Comparison of ENCODE assay signal across 25 cellular contexts in genomic region chrX:30027636-30028035, GRCh38.
"Had no signal": no experiment of that assay in that cellular context is flagged by ENCODE, and none has a peak within 500 bp of the region (broad histone marks: within the 10 kb centered on the region; RNA-seq: fewer than 3 reads in every experiment).

No MANE protein-coding gene starts in this region.

- H3K9me3 ChIP-seq: neutrophil, ovary, thoracic aorta, vagina had no signal

- H3K36me3 ChIP-seq: neutrophil, ovary, thoracic aorta, vagina had no signal

- H3K4me1 ChIP-seq: vagina had no signal

- H3K4me3 Mint-ChIP-seq: activated naive CD8-positive, alpha-beta T cell; memory B cell; natural killer cell; stimulated activated effector memory CD8-positive, alpha-beta T cell treated with anti-CD3 and anti-CD28 coated beads, Interleukin-12 subunit alpha, Interleukin-12 subunit beta, amount 100 ng/mL, for 72 hours; stimulated activated naive CD8-positive, alpha-beta T cell treated with anti-CD3 and anti-CD28 coated beads, Interleukin-15, Interleukin-2, amounts not matched to agents 100 ng/mL and 50 ng/mL, for 24 hours; type B pancreatic cell had no signal

- H3K9me3 Mint-ChIP-seq: natural killer cell had no signal

- H3K4me3 ChIP-seq: ovary, skin epidermis, thoracic aorta, vagina had no signal

- H3K27me3 ChIP-seq: neutrophil, ovary, vagina had no signal

- H3K4me1 Mint-ChIP-seq: memory B cell; natural killer cell; stimulated activated effector memory CD8-positive, alpha-beta T cell treated with anti-CD3 and anti-CD28 coated beads, Interleukin-12 subunit alpha, Interleukin-12 subunit beta, amount 100 ng/mL, for 72 hours had no signal

- H3K36me3 Mint-ChIP-seq: activated naive CD8-positive, alpha-beta T cell; memory B cell; natural killer cell; stimulated activated effector memory CD8-positive, alpha-beta T cell treated with anti-CD3 and anti-CD28 coated beads, Interleukin-12 subunit alpha, Interleukin-12 subunit beta, amount 100 ng/mL, for 72 hours; type B pancreatic cell had no signal

- ATAC-seq: left cardiac atrium; natural killer cell; sciatic nerve; stimulated activated effector memory CD8-positive, alpha-beta T cell treated with anti-CD3 and anti-CD28 coated beads, Interleukin-12 subunit alpha, Interleukin-12 subunit beta, amount 100 ng/mL, for 72 hours had no signal

- H3K27ac Mint-ChIP-seq: activated naive CD8-positive, alpha-beta T cell; memory B cell; natural killer cell; progenitor cell of endocrine pancreas; stimulated activated effector memory CD8-positive, alpha-beta T cell treated with anti-CD3 and anti-CD28 coated beads, Interleukin-12 subunit alpha, Interleukin-12 subunit beta, amount 100 ng/mL, for 72 hours; stimulated activated naive CD8-positive, alpha-beta T cell treated with anti-CD3 and anti-CD28 coated beads, Interleukin-15, Interleukin-2, amounts not matched to agents 100 ng/mL and 50 ng/mL, for 24 hours; type B pancreatic cell had no signal

- H3K27me3 Mint-ChIP-seq: activated naive CD8-positive, alpha-beta T cell; memory B cell; progenitor cell of endocrine pancreas; stimulated activated naive CD8-positive, alpha-beta T cell treated with anti-CD3 and anti-CD28 coated beads, Interleukin-15, Interleukin-2, amounts not matched to agents 100 ng/mL and 50 ng/mL, for 24 hours; type B pancreatic cell had no signal

- H3K27ac ChIP-seq: neutrophil, ovary, skin epidermis, thoracic aorta, vagina had no signal

- DNase-seq: activated CD4-positive, alpha-beta T cell treated with anti-CD3 and anti-CD28 coated beads for 48 hours; activated CD4-positive, alpha-beta T cell treated with anti-CD3 and anti-CD28 coated beads, Interleukin-2, amount 50 U/mL, for 48 hours; activated CD8-positive, alpha-beta memory T cell treated with anti-CD3 and anti-CD28 coated beads for 24 hours; activated effector memory CD4-positive, alpha-beta T cell treated with Interleukin-2 at 50 U/mL for 16 hours; activated naive CD4-positive, alpha-beta T cell treated with Interleukin-2 at 50 U/mL for 16 hours; anterior cingulate cortex; dermis blood vessel endothelial cell; effector CD4-positive, alpha-beta T cell; left cardiac atrium; natural killer cell; ovary; retina; stimulated activated CD4-positive, alpha-beta T cell treated with anti-CD3 and anti-CD28 coated beads, Interleukin-12 subunit alpha, Interleukin-12 subunit beta, amount 100 ng/mL, for 4 hours; stimulated activated CD4-positive, alpha-beta T cell treated with anti-CD3 and anti-CD28 coated beads, Interleukin-4, amount 100 ng/mL, for 1 hour had no signal
